ENCODE assay signal across 1 cellular context in the genomic region with DNA sequence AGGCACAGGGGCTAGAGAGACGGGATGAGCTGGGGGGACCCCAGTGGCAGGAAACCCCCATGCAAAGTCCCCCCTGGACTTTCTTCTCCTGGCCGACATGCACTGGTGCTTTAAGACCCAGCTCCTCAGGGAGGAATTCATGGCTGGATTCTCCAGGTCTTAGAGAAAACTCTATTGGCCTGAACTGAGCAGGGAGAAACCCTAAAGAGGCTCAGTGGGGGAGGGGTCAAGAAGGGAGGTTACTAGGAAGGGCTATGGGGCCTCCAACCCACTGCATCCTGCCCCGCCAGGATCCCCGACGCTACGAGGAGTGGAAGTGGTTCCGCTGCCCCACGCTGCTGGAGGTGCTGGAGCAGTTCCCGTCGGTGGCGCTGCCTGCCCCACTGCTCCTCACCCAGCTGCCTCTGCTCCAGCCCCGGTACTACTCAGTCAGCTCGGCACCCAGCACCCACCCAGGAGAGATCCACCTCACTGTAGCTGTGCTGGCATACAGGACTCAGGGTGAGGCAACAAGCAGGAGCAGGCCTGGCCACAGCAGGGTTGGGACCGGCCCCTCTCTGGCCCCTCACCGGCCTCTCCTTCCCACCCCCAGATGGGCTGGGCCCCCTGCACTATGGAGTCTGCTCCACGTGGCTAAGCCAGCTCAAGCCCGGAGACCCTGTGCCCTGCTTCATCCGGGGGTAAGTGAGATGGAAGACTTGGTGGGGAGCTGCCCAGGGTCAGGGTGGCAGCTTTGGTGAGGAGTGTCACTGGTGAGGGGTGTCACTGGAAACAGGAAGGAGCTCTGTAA.
TF ChIP-seq lines count a peak whose summit lies in the region.

No MANE protein-coding gene starts in this region.

TF ChIP-seq in HCT116, 20 proteins besides CTCF, POLR2A, EP300 and RAD21:
- TF ChIP-seq REST (IDR thresholded peaks at IDR 0.05; ENCODE audit: low read depth) = no peak
- no peak for TF ChIP-seq ZNF274 (IDR thresholded peaks at IDR 0.05; ENCODE audit: low read depth, low read length)
- TF ChIP-seq SP1 (IDR thresholded peaks at IDR 0.05; ENCODE audit: low read depth) = no peak
- no peak for TF ChIP-seq ELF1 (IDR thresholded peaks at IDR 0.05; ENCODE audit: borderline replicate concordance, low read depth)
- TF ChIP-seq, protein P1, sequence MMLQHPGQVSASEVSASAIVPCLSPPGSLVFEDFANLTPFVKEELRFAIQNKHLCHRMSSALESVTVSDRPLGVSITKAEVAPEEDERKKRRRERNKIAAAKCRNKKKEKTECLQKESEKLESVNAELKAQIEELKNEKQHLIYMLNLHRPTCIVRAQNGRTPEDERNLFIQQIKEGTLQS (IDR thresholded peaks at IDR 0.05) = no peak
- TF ChIP-seq EGR1 (IDR thresholded peaks at IDR 0.05; ENCODE audit: low read depth) = no peak
- TF ChIP-seq, protein P2, sequence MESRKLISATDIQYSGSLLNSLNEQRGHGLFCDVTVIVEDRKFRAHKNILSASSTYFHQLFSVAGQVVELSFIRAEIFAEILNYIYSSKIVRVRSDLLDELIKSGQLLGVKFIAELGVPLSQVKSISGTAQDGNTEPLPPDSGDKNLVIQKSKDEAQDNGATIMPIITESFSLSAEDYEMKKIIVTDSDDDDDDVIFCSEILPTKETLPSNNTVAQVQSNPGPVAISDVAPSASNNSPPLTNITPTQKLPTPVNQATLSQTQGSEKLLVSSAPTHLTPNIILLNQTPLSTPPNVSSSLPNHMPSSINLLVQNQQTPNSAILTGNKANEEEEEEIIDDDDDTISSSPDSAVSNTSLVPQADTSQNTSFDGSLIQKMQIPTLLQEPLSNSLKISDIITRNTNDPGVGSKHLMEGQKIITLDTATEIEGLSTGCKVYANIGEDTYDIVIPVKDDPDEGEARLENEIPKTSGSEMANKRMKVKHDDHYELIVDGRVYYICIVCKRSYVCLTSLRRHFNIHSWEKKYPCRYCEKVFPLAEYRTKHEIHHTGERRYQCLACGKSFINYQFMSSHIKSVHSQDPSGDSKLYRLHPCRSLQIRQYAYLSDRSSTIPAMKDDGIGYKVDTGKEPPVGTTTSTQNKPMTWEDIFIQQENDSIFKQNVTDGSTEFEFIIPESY (IDR thresholded peaks at IDR 0.05; ENCODE audit: extremely low read depth, insufficient replicate concordance, low read length) = no peak
- TF ChIP-seq FOSL1 (IDR thresholded peaks at IDR 0.05; ENCODE audit: low read depth) = no peak
- TF ChIP-seq TCF7L2 (IDR thresholded peaks at IDR 0.05; ENCODE audit: borderline replicate concordance, extremely low read depth, insufficient read depth, insufficient read length) = no peak
- no peak for TF ChIP-seq JUND (IDR thresholded peaks at IDR 0.05)
- TF ChIP-seq EZH2 (IDR thresholded peaks at IDR 0.05) = no peak
- TF ChIP-seq EZH2phosphoT487 (IDR thresholded peaks at IDR 0.05; ENCODE audit: borderline replicate concordance) = no peak
- TF ChIP-seq ZFX (IDR thresholded peaks at IDR 0.05) = no peak
- TF ChIP-seq SRF (IDR thresholded peaks at IDR 0.05; ENCODE audit: low read depth) = no peak
- TF ChIP-seq SIN3A (IDR thresholded peaks at IDR 0.05; ENCODE audit: low read depth) = no peak
- no peak for TF ChIP-seq POLR2AphosphoS5 (IDR thresholded peaks at IDR 0.05; ENCODE audit: low read depth, low read length)
TF ChIP-seq in HCT116: peak in this region for 0.
